Comparison of ENCODE assay signal across 1 cellular context in genomic region chr17:50601789-50602375, GRCh38.
A peak's percentile ranks its signal among the peaks of the same experiment; 100 is the strongest.
TF ChIP-seq lines count a peak whose summit lies in the region.

No MANE protein-coding gene starts in this region.

TF ChIP-seq in SK-N-SH, 30 proteins besides CTCF, POLR2A, EP300 and RAD21:
- 0 out of 2 replicates have a peak, but pooled peaks have one; percentile 11 for TF ChIP-seq RCOR1 (IDR thresholded peaks at IDR 0.05; ENCODE audit: low read length)
- peak; percentile 37; the same call in 1 of the 2 replicates for TF ChIP-seq MXI1 (IDR thresholded peaks at IDR 0.05; ENCODE audit: low read depth, low read length)
- TF ChIP-seq SMC3 (IDR thresholded peaks at IDR 0.05; ENCODE audit: low read depth, low read length): no peak
- no peak for TF ChIP-seq RXRA (IDR thresholded peaks at IDR 0.05; ENCODE audit: borderline replicate concordance, low read depth)
- peak; percentile 68 for TF ChIP-seq CHD2 (IDR thresholded peaks at IDR 0.05; ENCODE audit: low read length, partially characterized antibody)
- TF ChIP-seq GATA2 (CRISPR knock-in tag; IDR thresholded peaks at IDR 0.05): 0 out of 2 replicates have a peak, but pooled peaks have one; percentile 2
